8 cellular contexts compared by ENCODE assay signal in the genomic region with DNA sequence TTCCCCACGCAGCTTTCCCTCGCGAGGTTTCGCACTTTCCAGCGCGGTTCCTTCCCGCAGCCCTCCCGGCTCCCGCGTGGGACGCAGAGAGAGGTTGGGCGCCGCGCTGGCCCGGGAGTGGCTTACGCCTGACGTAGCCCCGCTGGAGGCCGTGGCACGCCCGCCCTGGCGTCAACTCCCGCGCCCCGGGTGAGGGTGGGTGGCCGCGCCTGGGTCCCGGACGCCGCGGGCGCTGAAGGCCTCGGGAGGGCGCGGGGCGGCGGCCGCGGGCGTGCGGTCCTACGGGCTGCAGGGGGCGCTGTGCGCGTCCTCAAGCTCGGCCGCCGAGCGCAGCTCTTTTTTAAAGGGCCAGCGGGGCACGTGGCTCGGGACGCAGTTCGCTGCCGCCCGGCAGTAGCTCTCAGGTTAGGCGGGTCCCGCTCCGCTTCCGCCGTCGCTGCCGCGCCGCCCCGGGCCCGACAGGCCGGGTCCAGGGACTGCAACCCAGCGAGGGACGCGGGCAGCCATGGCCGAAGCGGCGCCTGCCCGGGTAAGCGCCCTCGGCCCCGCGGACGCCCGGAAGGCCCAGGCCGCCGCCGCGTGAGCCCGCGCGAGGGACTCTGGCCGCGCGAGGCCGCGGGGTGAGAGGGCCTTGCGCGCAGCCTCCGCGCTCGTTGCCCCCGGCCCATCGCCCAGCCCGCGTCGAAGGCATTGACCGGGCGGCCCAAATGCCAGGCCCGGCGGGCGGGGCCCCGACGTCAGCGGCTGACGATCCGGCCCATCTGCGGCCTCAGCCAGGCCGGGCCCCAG. TPM values are rescaled to one million over a fixed set of nuclear protein-coding genes. Genes with fewer than 3 reads are reported as not detected.
DNase-seq lines count a peak whose midpoint lies in the region; ATAC-seq and TF ChIP-seq lines count a peak whose summit lies in the region.

A gene (plus strand): TSS at position 368 of the 789 bp plus-strand sequence. CDS start 138 bp downstream, at position 506.

- H3K9me3 Mint-ChIP-seq in progenitor cell of endocrine pancreas (ENCODE audit: low read depth) = no peaks in the 10 kb centered on the region

- DNase-seq in NCI-H1048 (lab: John Stamatoyannopoulos, UW) (peak; percentile 66), T follicular helper cell (ENCODE audit: low read depth) (peak; percentile 77), left cardiac atrium (peak; percentile 92), progenitor cell of endocrine pancreas (ENCODE audit: low spot score, unreplicated experiment) (peak; percentile 67), ureter (ENCODE audit: low spot score) (peak; percentile 85)

- H3K4me1 Mint-ChIP-seq in progenitor cell of endocrine pancreas (ENCODE audit: low read depth) = no peaks in the 10 kb centered on the region

- peak within 1 kb of the TSS; percentile 80 for H3K27ac ChIP-seq in adipose tissue (ENCODE audit: low read depth, low read length)

- H3K27me3 Mint-ChIP-seq in progenitor cell of endocrine pancreas = no peaks in the 10 kb centered on the region

- H3K27ac Mint-ChIP-seq in progenitor cell of endocrine pancreas = peak within 1 kb of the TSS; percentile 84

- ATAC-seq in HG02588 (IDR thresholded peaks at IDR 0.05; ENCODE audit: unreplicated experiment) (peak; percentile 86), left cardiac atrium (peak; percentile 97 to 98)

- 1% methylated on average over 78 to 115 of the region's 115 CpGs for WGBS in adipose tissue, 3 donors

- peak within 1 kb of the TSS; percentile 75 for H3K4me3 Mint-ChIP-seq in progenitor cell of endocrine pancreas (ENCODE audit: low read depth)

- peaks cover 6% of the 10 kb centered on the region for H3K36me3 Mint-ChIP-seq in progenitor cell of endocrine pancreas (ENCODE audit: insufficient read depth)

- intact Hi-C loops in left cardiac atrium (cut with DNase I) = loop anchor here in 1 of 2 donors (10.0 kb wide), 1 partner anchor 163 kb away; no protein-coding TSS in a partner anchor

- TF ChIP-seq CTCF in GM12872 (IDR thresholded peaks at IDR 0.05; ENCODE audit: insufficient read depth, low read depth, low read length) (peak; percentile 72), progenitor cell of endocrine pancreas (IDR thresholded peaks at IDR 0.05; ENCODE audit: unreplicated experiment) (peak; percentile 96)

RNA-seq across cellular contexts. Expression of the gene that starts here (rescaled TPM):
- polyA plus RNA-seq in adipose tissue = 1 to 10 TPM; 5.5 to 8.6 (median 7.9) TPM
- total RNA-seq in left cardiac atrium (1 to 10 TPM; 5.8 to 8.6 TPM), progenitor cell of endocrine pancreas (17.5 and 18.5 TPM in 2 replicates), ureter (30.0 TPM)

Comparison
In these comparisons a context has a peak if more than half of its experiments do, and no peak if none do; other contexts are left out.
1. Peak in every context shown above with its lines: DNase-seq, ATAC-seq and H3K27ac ChIP-seq.